ENCODE assay signal across 17 cellular contexts in the genomic region with DNA sequence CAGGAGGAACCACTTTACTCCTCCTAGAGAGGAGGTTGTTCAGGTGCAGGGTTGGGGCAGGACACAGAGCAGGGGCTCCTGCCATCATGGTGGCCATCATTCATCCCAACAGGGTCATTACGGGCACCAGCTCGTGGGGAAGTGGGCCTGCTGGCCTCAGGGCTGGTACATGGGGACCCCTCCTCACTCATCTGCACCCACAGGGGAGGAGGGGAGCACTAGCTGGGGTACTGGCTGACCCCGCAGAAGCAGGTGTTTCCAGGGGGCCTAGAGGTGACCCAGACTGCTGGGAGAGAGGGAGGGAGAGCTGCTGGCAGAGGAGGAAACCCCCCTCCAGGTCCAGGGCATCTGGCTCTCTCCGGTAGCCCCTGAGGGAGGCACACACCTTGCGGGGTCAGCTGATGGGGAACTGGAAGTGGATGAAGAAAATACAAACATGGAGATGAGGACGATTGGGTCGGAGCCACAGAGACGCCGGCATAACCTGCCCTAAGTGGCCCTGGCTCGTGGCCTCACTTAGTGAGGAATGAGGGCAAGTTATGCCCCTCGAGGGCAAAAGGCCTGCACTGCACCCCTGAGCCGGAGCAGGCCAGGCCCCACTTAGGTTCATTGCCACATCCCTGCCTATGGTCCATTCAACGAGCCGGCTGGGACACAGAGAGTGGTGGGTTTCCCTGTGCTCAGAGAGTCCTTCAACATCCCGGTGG.
DNase-seq lines count a peak whose midpoint lies in the region; ATAC-seq and TF ChIP-seq lines count a peak whose summit lies in the region.
"Had no signal": no experiment of that assay in that cellular context is flagged by ENCODE, and none has a peak within 500 bp of the region (broad histone marks: within the 10 kb centered on the region; RNA-seq: fewer than 3 reads in every experiment).

No MANE protein-coding gene starts in this region.

- no peak for TF ChIP-seq CTCF in WERI-Rb-1 (IDR thresholded peaks at IDR 0.05; ENCODE audit: low read depth, low read length)
- no peak for TF ChIP-seq CTCF in type B pancreatic cell (conservative IDR thresholded peaks at IDR 0.05)

- peak; percentile 34 for DNase-seq in activated effector memory CD4-positive, alpha-beta T cell treated with anti-CD3 and anti-CD28 coated beads, Interleukin-2, amount 50 U/mL, for 16 hours
- DNase-seq in activated effector memory CD4-positive, alpha-beta T cell treated with Interleukin-2 at 50 U/mL for 16 hours = no peak
- DNase-seq in WERI-Rb-1 (peak; percentile 6), type B pancreatic cell (ENCODE audit: extremely low spot score, unreplicated experiment) (peak; percentile 51), KG1 (lab: John Stamatoyannopoulos, UW) (no peak), ureter (ENCODE audit: low spot score) (no peak)
- DNase-seq in naive thymus-derived CD4-positive, alpha-beta T cell = no peak
- DNase-seq in stimulated activated naive CD8-positive, alpha-beta T cell treated with anti-CD3 and anti-CD28 coated beads, Interleukin-15, Interleukin-2, amounts not matched to agents 100 U/mL and 50 U/mL, for 24 hours = no peak
- DNase-seq: AML-193; Caco-2; CD8-positive, alpha-beta memory T cell; DND-41; GDM1; H7 had no signal

- H3K27ac ChIP-seq in WERI-Rb-1 = no peak overlapping the region
- H3K27ac ChIP-seq in naive thymus-derived CD4-positive, alpha-beta T cell (ENCODE audit: low read depth, low read length) = no peak overlapping the region
- H3K27ac ChIP-seq: 22Rv1, BLaER1 had no signal

- H3K9me3 Mint-ChIP-seq in naive thymus-derived CD4-positive, alpha-beta T cell = peaks cover 0 to 7% (median 1%) of the 10 kb centered on the region in 11 donors
- no peaks in the 10 kb centered on the region for H3K9me3 Mint-ChIP-seq in type B pancreatic cell

- no peaks in the 10 kb centered on the region for H3K36me3 ChIP-seq in WERI-Rb-1
- no peaks in the 10 kb centered on the region for H3K36me3 ChIP-seq in naive thymus-derived CD4-positive, alpha-beta T cell (ENCODE audit: control insufficient read depth in 2 of 3, insufficient read depth in 3 of 3, low read length in 3 of 3)
- H3K36me3 ChIP-seq: BLaER1 had no signal

- H3K36me3 Mint-ChIP-seq in naive thymus-derived CD4-positive, alpha-beta T cell = no peaks in the 10 kb centered on the region
- no peaks in the 10 kb centered on the region for H3K36me3 Mint-ChIP-seq in type B pancreatic cell
- H3K36me3 Mint-ChIP-seq: CD8-positive, alpha-beta memory T cell had no signal

- H3K4me1 ChIP-seq in naive thymus-derived CD4-positive, alpha-beta T cell (ENCODE audit: control insufficient read depth in 2 of 2, insufficient read depth in 2 of 2, low read length in 2 of 2) = no peaks in the 10 kb centered on the region
- H3K4me1 ChIP-seq: BLaER1, Caco-2 had no signal

- POLR2A ChIA-PET in naive thymus-derived CD4-positive, alpha-beta T cell (lab: Charles Lee) = no interaction called here

- H3K27me3 ChIP-seq in WERI-Rb-1 (ENCODE audit: insufficient read depth, low read depth, severe bottlenecking) = peaks cover 84% of the 10 kb centered on the region
- no peaks in the 10 kb centered on the region for H3K27me3 ChIP-seq in naive thymus-derived CD4-positive, alpha-beta T cell (ENCODE audit: control insufficient read depth in 2 of 2, insufficient read depth in 2 of 2, low read length in 2 of 2)
- H3K27me3 ChIP-seq: BLaER1 had no signal

- intact Hi-C loops in naive thymus-derived CD4-positive, alpha-beta T cell (cut with micrococcal nuclease) = no loop called here

- ATAC-seq in naive thymus-derived CD4-positive, alpha-beta T cell = peak; percentile 4
- no peak for ATAC-seq in stimulated activated naive CD8-positive, alpha-beta T cell treated with anti-CD3 and anti-CD28 coated beads, Interleukin-15, Interleukin-2, amounts not matched to agents 100 U/mL and 50 U/mL, for 24 hours
- ATAC-seq: GM23338 had no signal

- no peak overlapping the region for H3K27ac Mint-ChIP-seq in naive thymus-derived CD4-positive, alpha-beta T cell
- no peak overlapping the region for H3K27ac Mint-ChIP-seq in type B pancreatic cell
- H3K27ac Mint-ChIP-seq: CD8-positive, alpha-beta memory T cell; GM23338 had no signal

- no peak overlapping the region for H3K4me3 ChIP-seq in WERI-Rb-1 (ENCODE audit: low read depth, low read length)
- no peak overlapping the region for H3K4me3 ChIP-seq in naive thymus-derived CD4-positive, alpha-beta T cell (ENCODE audit: low read length)
- H3K4me3 ChIP-seq: BLaER1, GM23338 had no signal

- CTCF ChIA-PET in naive thymus-derived CD4-positive, alpha-beta T cell (lab: Charles Lee) = no interaction called here

- peaks cover 6% of the 10 kb centered on the region for H3K9me3 ChIP-seq in WERI-Rb-1 (ENCODE audit: severe bottlenecking)
- no peaks in the 10 kb centered on the region for H3K9me3 ChIP-seq in naive thymus-derived CD4-positive, alpha-beta T cell (ENCODE audit: control insufficient read depth in 2 of 3, low read length in 3 of 3)
- H3K9me3 ChIP-seq: Caco-2 had no signal

- peaks cover 0 to 31% (median 10%) of the 10 kb centered on the region in 5 donors for H3K27me3 Mint-ChIP-seq in naive thymus-derived CD4-positive, alpha-beta T cell
- peaks cover 20% of the 10 kb centered on the region for H3K27me3 Mint-ChIP-seq in type B pancreatic cell
- H3K27me3 Mint-ChIP-seq: CD8-positive, alpha-beta memory T cell had no signal

- no peak overlapping the region for H3K4me3 Mint-ChIP-seq in naive thymus-derived CD4-positive, alpha-beta T cell
- no peak overlapping the region for H3K4me3 Mint-ChIP-seq in type B pancreatic cell
- H3K4me3 Mint-ChIP-seq: CD8-positive, alpha-beta memory T cell; GM23338 had no signal

- no peaks in the 10 kb centered on the region for H3K4me1 Mint-ChIP-seq in naive thymus-derived CD4-positive, alpha-beta T cell
- no peaks in the 10 kb centered on the region for H3K4me1 Mint-ChIP-seq in type B pancreatic cell (ENCODE audit: unreplicated experiment)
- H3K4me1 Mint-ChIP-seq: CD8-positive, alpha-beta memory T cell; GM23338 had no signal

Comparison
In these comparisons a context has a peak if more than half of its experiments do, and no peak if none do; other contexts are left out.
1. DNase-seq: peak in activated effector memory CD4-positive, alpha-beta T cell treated with anti-CD3 and anti-CD28 coated beads, Interleukin-2, amount 50 U/mL, for 16 hours (single experiment), WERI-Rb-1 (single experiment) and type B pancreatic cell (single experiment); none in activated effector memory CD4-positive, alpha-beta T cell treated with Interleukin-2 at 50 U/mL for 16 hours (single experiment), naive thymus-derived CD4-positive, alpha-beta T cell (0 of 9), KG1 (single experiment), stimulated activated naive CD8-positive, alpha-beta T cell treated with anti-CD3 and anti-CD28 coated beads, Interleukin-15, Interleukin-2, amounts not matched to agents 100 U/mL and 50 U/mL, for 24 hours (single experiment) and ureter (single experiment).